In genomic region chr17:81510798-81511549, GRCh38 we compare ENCODE assay signal across 9 cellular contexts. TPM values are rescaled to one million over a fixed set of nuclear protein-coding genes. Genes with fewer than 3 reads are reported as not detected.
DNase-seq lines count a peak whose midpoint lies in the region; ATAC-seq, FAIRE-seq and TF ChIP-seq lines count a peak whose summit lies in the region.
"Had no signal": no experiment of that assay in that cellular context is flagged by ENCODE, and none has a peak within 500 bp of the region (broad histone marks: within the 10 kb centered on the region; RNA-seq: fewer than 3 reads in every experiment).

No MANE protein-coding gene starts in this region.

- peaks cover 22% of the 10 kb centered on the region for H3K4me1 Mint-ChIP-seq in activated T-cell treated with anti-CD3 and anti-CD28 coated beads, Interleukin-2, amount 50 U/mL, for 24 hours (ENCODE audit: low read depth)

- no peaks in the 10 kb centered on the region for H3K27me3 ChIP-seq in foreskin keratinocyte
- no peaks in the 10 kb centered on the region for H3K27me3 ChIP-seq in prostate gland (replicated peaks; ENCODE audit: insufficient read depth)

- H3K4me3 Mint-ChIP-seq in activated T-cell treated with anti-CD3 and anti-CD28 coated beads, Interleukin-2, amount 50 U/mL, for 24 hours: peak overlapping the region; percentile 94

- no peak for FAIRE-seq in frontal cortex (lab: Jason Lieb, UNC)
- FAIRE-seq: colon had no signal

- H3K9me3 ChIP-seq in prostate gland: no peaks in the 10 kb centered on the region

- H3K4me1 ChIP-seq in foreskin keratinocyte: peaks cover 7% of the 10 kb centered on the region
- H3K4me1 ChIP-seq in prostate gland (replicated peaks): peaks cover 5% of the 10 kb centered on the region

- TF ChIP-seq CTCF in foreskin keratinocyte (conservative IDR thresholded peaks at IDR 0.05): no peak
- TF ChIP-seq CTCF in prostate gland (IDR thresholded peaks at IDR 0.05): no peak

- H3K27ac Mint-ChIP-seq in activated T-cell treated with anti-CD3 and anti-CD28 coated beads, Interleukin-2, amount 50 U/mL, for 24 hours: peak overlapping the region; percentile 94

- intact Hi-C loops in prostate gland (cut with DNase I): loop anchor here (5.0 kb wide), 1 partner anchor 114 kb away; the partner anchor contains the start of gene BAHCC1

- ATAC-seq in foreskin keratinocyte: no peak

- no peaks in the 10 kb centered on the region for H3K27me3 Mint-ChIP-seq in activated T-cell treated with anti-CD3 and anti-CD28 coated beads, Interleukin-2, amount 50 U/mL, for 24 hours

- under 1% methylated on average over 35 of the region's 46 CpGs for WGBS in prostate gland

- no peaks in the 10 kb centered on the region for H3K9me3 Mint-ChIP-seq in activated T-cell treated with anti-CD3 and anti-CD28 coated beads, Interleukin-2, amount 50 U/mL, for 24 hours

- H3K27ac ChIP-seq in foreskin keratinocyte (peak overlapping the region; percentile 36), prostate gland (peak overlapping the region; percentile 100)

- H3K36me3 ChIP-seq in prostate gland: peaks cover 10 to 20% of the 10 kb centered on the region in 2 donors

- peak; percentile 45 for DNase-seq in activated CD4-positive, alpha-beta T cell treated with anti-CD3 and anti-CD28 coated beads for 48 hours
- no peak for DNase-seq in activated CD4-positive, alpha-beta T cell treated with anti-CD3 and anti-CD28 coated beads, Interleukin-2, amount 50 U/mL, for 4 hours
- peak; percentile 63 for DNase-seq in activated T-cell treated with anti-CD3 and anti-CD28 coated beads, Interleukin-2, amount 50 U/mL, for 24 hours
- DNase-seq in foreskin keratinocyte (no peak), prostate gland (ENCODE audit: low spot score) (no peak), NCI-H2196 (lab: John Stamatoyannopoulos, UW; ENCODE audit: unreplicated experiment) (no peak), NCI-H345 (lab: John Stamatoyannopoulos, UW) (no peak), frontal cortex (ENCODE audit: low spot score in 2 of 2) (no peak)

- no peak for TF ChIP-seq POLR2A in prostate gland (IDR thresholded peaks at IDR 0.05)

- peak overlapping the region; percentile 89 to 97 for H3K4me3 ChIP-seq in prostate gland

- H3K36me3 Mint-ChIP-seq in activated T-cell treated with anti-CD3 and anti-CD28 coated beads, Interleukin-2, amount 50 U/mL, for 24 hours (ENCODE audit: low read depth): peaks cover 56% of the 10 kb centered on the region

RNA-seq across cellular contexts. Expression of gene ACTG1, which starts 1.6 kb away (rescaled TPM):
- total RNA-seq in foreskin keratinocyte (3,185 and 3,808 TPM in 2 replicates), prostate gland (1,000 to 10,000 TPM; 2,438 to 3,181 TPM), frontal cortex (5,358 TPM)
- polyA plus RNA-seq in foreskin keratinocyte: 3,262 and 3,802 TPM in 2 replicates

RNA-seq across cellular contexts. Expression of gene FSCN2, which starts 17.2 kb away (rescaled TPM):
- total RNA-seq in foreskin keratinocyte (not detected in 2 replicates), prostate gland (1 to 10 TPM; 3.1 to 5.6 TPM), frontal cortex (4.9 TPM)
- not detected in 2 replicates for polyA plus RNA-seq in foreskin keratinocyte

RNA-seq across cellular contexts. Expression of gene FAAP100, which starts 41.2 kb away (rescaled TPM):
- 17.3 and 19.9 TPM in 2 replicates for total RNA-seq in foreskin keratinocyte
- polyA plus RNA-seq in foreskin keratinocyte: 14.9 and 15.9 TPM in 2 replicates
- total RNA-seq in prostate gland: 10 to 100 TPM; 27.8 to 44.4 TPM
- 21.6 TPM for total RNA-seq in frontal cortex

Comparison
In these comparisons a context has a peak if more than half of its experiments do, and no peak if none do; other contexts are left out.
1. DNase-seq: peak in activated CD4-positive, alpha-beta T cell treated with anti-CD3 and anti-CD28 coated beads for 48 hours (single experiment) and activated T-cell treated with anti-CD3 and anti-CD28 coated beads, Interleukin-2, amount 50 U/mL, for 24 hours (single experiment); none in activated CD4-positive, alpha-beta T cell treated with anti-CD3 and anti-CD28 coated beads, Interleukin-2, amount 50 U/mL, for 4 hours (0 of 2), foreskin keratinocyte (0 of 2), prostate gland (single experiment), NCI-H2196 (single experiment), NCI-H345 (single experiment) and frontal cortex (0 of 2).